In the genomic region with DNA sequence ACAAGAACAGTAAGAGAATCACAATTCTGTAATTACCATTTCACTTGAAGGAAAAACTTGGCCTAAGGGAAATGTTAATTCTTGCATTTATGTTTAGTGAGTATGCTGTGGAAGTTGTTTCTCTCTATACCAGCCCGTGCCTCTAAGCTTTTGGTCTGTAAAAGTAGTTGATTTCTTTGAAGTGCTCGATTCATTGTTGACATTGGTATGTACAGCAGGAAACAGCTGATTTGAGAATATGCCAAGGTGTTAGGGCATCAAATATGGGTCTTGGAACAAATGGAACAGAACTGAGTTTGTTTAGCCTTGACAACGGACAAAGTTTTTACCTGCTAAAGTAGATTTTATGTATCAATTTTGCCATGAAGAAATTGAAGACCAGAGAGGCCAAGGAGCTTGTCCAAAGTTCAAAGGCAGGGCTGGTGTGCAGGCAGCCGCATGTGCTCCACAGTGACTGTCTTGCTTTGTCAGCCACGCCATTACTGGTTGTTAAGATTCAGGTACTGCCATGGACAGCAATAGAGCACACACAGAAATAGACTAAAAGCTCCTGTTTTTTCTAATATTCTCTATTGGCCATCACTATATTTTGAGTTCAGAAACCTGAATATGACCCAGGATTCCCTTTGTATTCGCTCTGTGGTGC, we compare ENCODE assay signal across 20 cellular contexts.
"Had no signal": no experiment of that assay in that cellular context is flagged by ENCODE, and none has a peak within 500 bp of the region (broad histone marks: within the 10 kb centered on the region; RNA-seq: fewer than 3 reads in every experiment).

No MANE protein-coding gene starts in this region.

- H3K4me1 ChIP-seq: esophagus muscularis mucosa, gastrocnemius medialis, psoas muscle, sigmoid colon had no signal

- ATAC-seq: gastrocnemius medialis; left ventricle myocardium superior; naive thymus-derived CD4-positive, alpha-beta T cell; psoas muscle had no signal

- H3K36me3 ChIP-seq: esophagus muscularis mucosa, gastrocnemius medialis, sigmoid colon, stomach, thoracic aorta had no signal

- H3K27me3 ChIP-seq: esophagus muscularis mucosa, gastrocnemius medialis, sigmoid colon, stomach had no signal

- H3K36me3 Mint-ChIP-seq: immature natural killer cell; naive thymus-derived CD4-positive, alpha-beta T cell had no signal

- H3K27ac ChIP-seq: coronary artery, epithelial cell of prostate, esophagus muscularis mucosa, gastrocnemius medialis, psoas muscle, sigmoid colon, stomach had no signal

- DNase-seq: effector memory CD4-positive, alpha-beta T cell; gastrocnemius medialis; glutamatergic neuron; immature natural killer cell; left ventricle myocardium superior; naive thymus-derived CD4-positive, alpha-beta T cell; nephron progenitor cell; psoas muscle; sigmoid colon; small intestine; stimulated activated CD4-positive, alpha-beta T cell treated with anti-CD3 and anti-CD28 coated beads, Interleukin-12 subunit alpha, Interleukin-12 subunit beta, amount 100 ng/mL, for 4 hours; stimulated activated naive CD4-positive, alpha-beta T cell; stomach; substantia nigra; trophoblast cell had no signal

- H3K4me1 Mint-ChIP-seq: immature natural killer cell; naive thymus-derived CD4-positive, alpha-beta T cell had no signal

- H3K27ac Mint-ChIP-seq: immature natural killer cell; naive thymus-derived CD4-positive, alpha-beta T cell; nephron progenitor cell had no signal

- H3K4me3 Mint-ChIP-seq: immature natural killer cell; naive thymus-derived CD4-positive, alpha-beta T cell; nephron progenitor cell had no signal

- H3K9me3 ChIP-seq: esophagus muscularis mucosa, gastrocnemius medialis, psoas muscle, sigmoid colon, stomach, thoracic aorta had no signal

- H3K4me3 ChIP-seq: coronary artery, esophagus muscularis mucosa, gastrocnemius medialis, lung, psoas muscle, sigmoid colon, stomach, thoracic aorta had no signal
